ENCODE assay signal across 8 cellular contexts in genomic region chr1:161749509-161750407, GRCh38. TPM values are rescaled to one million over a fixed set of nuclear protein-coding genes. Genes with fewer than 3 reads are reported as not detected.
DNase-seq lines count a peak whose midpoint lies in the region; ATAC-seq, FAIRE-seq and TF ChIP-seq lines count a peak whose summit lies in the region.

Gene DUSP12 (plus strand): TSS chr1:161749786. CDS start chr1:161749802, 16 bp downstream.

- H3K36me3 ChIP-seq in keratinocyte (ENCODE audit: control insufficient read depth in 2 of 2, extremely low read depth in 1 of 2, insufficient read depth in 2 of 2, low read length in 2 of 2), result peaks cover 8 to 11% of the 10 kb centered on the region in 2 experiments

- dilution Hi-C loops in keratinocyte (cut with MboI; ENCODE audit: extremely low pct_ligation_motif_present, low sequenced_read_pairs), result no loop called here

- H2AFZ ChIP-seq in keratinocyte (ENCODE audit: control insufficient read depth, low read length), result peak within 1 kb of the TSS; percentile 98

- no peaks in the 10 kb centered on the region for H3K27me3 ChIP-seq in keratinocyte (ENCODE audit: control insufficient read depth, extremely low read depth, insufficient read depth, low read length)

- peak within 1 kb of the TSS; percentile 87 to 96 (median 93) for H3K4me3 ChIP-seq in keratinocyte (ENCODE audit: control insufficient read depth in 2 of 3, extremely low read depth in 1 of 3, insufficient read depth in 2 of 3, low read depth in 1 of 3, low read length in 3 of 3)

- peak; percentile 95 for DNase-seq in AG20443 (ENCODE audit: low spot score)
- DNase-seq in NCI-H446 (lab: John Stamatoyannopoulos, UW), result peak; percentile 92 to 98
- peak; percentile 78 for DNase-seq in activated CD4-positive, CD25-positive, alpha-beta regulatory T cell treated with anti-CD3 and anti-CD28 coated beads, Interleukin-2, amount 50 U/mL, for 72 hours
- peak; percentile 75 to 86 for DNase-seq in cerebellar nuclear complex (lab: John Stamatoyannopoulos, UW)
- no peak for DNase-seq in keratinocyte (ENCODE audit: low read depth, low spot score)
- DNase-seq in stimulated activated CD4-positive, alpha-beta T cell treated with anti-CD3 and anti-CD28 coated beads, Interleukin-15, amount 100 ng/mL, for 1 hour (ENCODE audit: low read depth in 1 of 2, low spot score in 1 of 2), result peak; percentile 67 to 69

- H3K27ac ChIP-seq in keratinocyte (ENCODE audit: control insufficient read depth, insufficient read depth, low read length), result peak within 1 kb of the TSS; percentile 93

- peak within 1 kb of the TSS; percentile 96 for H3K4me2 ChIP-seq in keratinocyte (ENCODE audit: control insufficient read depth, extremely low read depth, insufficient read depth, low read depth, low read length)

- H3K9me3 ChIP-seq in keratinocyte (ENCODE audit: control insufficient read depth, low read depth, low read length), result no peaks in the 10 kb centered on the region

- no peaks in the 10 kb centered on the region for H3K9me1 ChIP-seq in keratinocyte (ENCODE audit: control insufficient read depth, extremely low read depth, insufficient read depth, low read length)

- H4K20me1 ChIP-seq in keratinocyte (ENCODE audit: control insufficient read depth, extremely low read depth, insufficient read depth, low read length), result no peaks in the 10 kb centered on the region

- ATAC-seq in GM19023 (IDR thresholded peaks at IDR 0.05; ENCODE audit: unreplicated experiment) (peak; percentile 97), HG03280 (IDR thresholded peaks at IDR 0.05; ENCODE audit: unreplicated experiment) (peak; percentile 97)

- peak; percentile 52 for FAIRE-seq in keratinocyte (lab: Jason Lieb, UNC)

- H3K4me1 ChIP-seq in keratinocyte (ENCODE audit: control insufficient read depth, extremely low read depth, insufficient read depth, low read length), result peaks cover 14% of the 10 kb centered on the region

- H3K79me2 ChIP-seq in keratinocyte (ENCODE audit: control insufficient read depth, insufficient read depth, low read length), result peaks cover 28% of the 10 kb centered on the region

- peak in 2 of 3 experiments; percentile 16 to 64 for TF ChIP-seq CTCF in keratinocyte (optimal IDR thresholded peaks at IDR 0.05 in 1 of 3, IDR thresholded peaks at IDR 0.05 in 1 of 3, conservative IDR thresholded peaks at IDR 0.05 in 1 of 3; ENCODE audit: extremely low read depth in 1 of 3, insufficient read depth in 2 of 3, low read length in 3 of 3)

- peak within 1 kb of the TSS; percentile 96 for H3K9ac ChIP-seq in keratinocyte (ENCODE audit: control insufficient read depth, extremely low read depth, insufficient read depth, low read length)

RNA-seq across cellular contexts. Expression of gene DUSP12, which starts in this region (rescaled TPM):
- 22.6 to 35.3 TPM (median 27.6 TPM) in 3 replicates for polyA plus RNA-seq in keratinocyte
- 11.8 TPM for polyA plus RNA-seq in keratinocyte (2011; ENCODE audit: low read depth)
- polyA plus RNA-seq in keratinocyte (2011; cell fraction: cytosol; rRNA removed), result 28.6 and 37.5 TPM in 2 replicates
- polyA plus RNA-seq in keratinocyte (2011; cell fraction: nucleus; rRNA removed), result 22.4 and 24.5 TPM in 2 replicates
- 21.4 and 22.4 TPM in 2 replicates for polyA plus RNA-seq in keratinocyte (2012; ENCODE audit: low replicate concordance)
- 2.3 to 16.0 TPM (median 4.9 TPM) in 3 replicates for polyA minus RNA-seq in keratinocyte
- 18.2 TPM for polyA minus RNA-seq in keratinocyte (2011; cell fraction: cytosol; rRNA and poly(A)+ RNA removed)
- 4.6 and 5.5 TPM in 2 replicates for polyA minus RNA-seq in keratinocyte (2011; cell fraction: nucleus; rRNA and poly(A)+ RNA removed)
